Comparison of ENCODE assay signal across 16 cellular contexts in genomic region chr17:72400488-72400827, GRCh38.
DNase-seq lines count a peak whose midpoint lies in the region; ATAC-seq, FAIRE-seq and TF ChIP-seq lines count a peak whose summit lies in the region.
"Had no signal": no experiment of that assay in that cellular context is flagged by ENCODE, and none has a peak within 500 bp of the region (broad histone marks: within the 10 kb centered on the region; RNA-seq: fewer than 3 reads in every experiment).

No MANE protein-coding gene starts in this region.

- peaks cover 6% of the 10 kb centered on the region for H3F3A ChIP-seq in PC-3 (ENCODE audit: low read length, unreplicated experiment)

- H3K27ac ChIP-seq in HepG2 (ENCODE audit: extremely low read length, insufficient read depth, low read length), result peak overlapping the region; percentile 98
- H3K27ac ChIP-seq in right lobe of liver, result no peak overlapping the region
- H3K27ac ChIP-seq in PC-3 (ENCODE audit: low read length), result peak overlapping the region; percentile 97
- peak overlapping the region; percentile 3 for H3K27ac ChIP-seq in caudate nucleus (ENCODE audit: low read depth, low read length)

- peak overlapping the region; percentile 89 for H3K9ac ChIP-seq in HepG2 (ENCODE audit: insufficient read depth, low read depth, low read length)
- H3K9ac ChIP-seq in PC-3 (ENCODE audit: low read length), result peak overlapping the region; percentile 72

- H3K36me3 Mint-ChIP-seq in type B pancreatic cell (peaks cover 34% of the 10 kb centered on the region), glutamatergic neuron (ENCODE audit: unreplicated experiment) (peaks cover 6% of the 10 kb centered on the region)
- no peaks in the 10 kb centered on the region for H3K36me3 Mint-ChIP-seq in natural killer cell treated with Interleukin-12 subunit alpha and Interleukin-12 subunit beta and Interleukin-15 and Interleukin-18, amount 100 ng/mL, for 72 hours

- H3K9me3 Mint-ChIP-seq in type B pancreatic cell, result no peaks in the 10 kb centered on the region
- H3K9me3 Mint-ChIP-seq in natural killer cell treated with Interleukin-12 subunit alpha and Interleukin-12 subunit beta and Interleukin-15 and Interleukin-18, amount 100 ng/mL, for 72 hours, result peaks cover 4% of the 10 kb centered on the region
- H3K9me3 Mint-ChIP-seq in glutamatergic neuron (ENCODE audit: unreplicated experiment), result peaks cover 2% of the 10 kb centered on the region
- H3K9me3 Mint-ChIP-seq: CD4-positive, alpha-beta T cell; GM23338 had no signal

- H3K36me3 ChIP-seq in HepG2 (replicated peaks in 1 of 2; ENCODE audit: control insufficient read depth in 1 of 2, insufficient read depth in 2 of 2, low read length in 2 of 2) (peaks cover 0 to 2% of the 10 kb centered on the region in 2 experiments; a peak in 3 of 5 replicates), right lobe of liver (no peaks in the 10 kb centered on the region), PC-3 (ENCODE audit: low read depth, low read length) (peaks cover 20% of the 10 kb centered on the region)
- H3K36me3 ChIP-seq: BE2C had no signal

- POLR2A ChIA-PET in HepG2 (lab: Yijun Ruan, JAX), result interaction anchor here (0.7 to 4.8 kb wide), 24 partner anchors 8 to 888 kb away, joined by 3 to 169 read pairs (median 10); partner anchors contain the start of gene SOX9
- POLR2A ChIA-PET in PC-3 (lab: Charles Lee; ENCODE audit: unreplicated experiment), result interaction anchor here (1.3 kb wide), 1 partner anchor 280 kb away, joined by 9 read pairs; the partner anchor contains the start of gene SOX9

- H3K79me2 ChIP-seq in HepG2 (ENCODE audit: insufficient read depth, low read length) (peaks cover 20% of the 10 kb centered on the region), PC-3 (ENCODE audit: low read length) (peaks cover 11% of the 10 kb centered on the region; the same call in 1 of the 2 replicates)

- no peaks in the 10 kb centered on the region for H3K27me3 ChIP-seq in HepG2 (ENCODE audit: control insufficient read depth in 1 of 2, insufficient read depth in 2 of 2, low read length in 2 of 2)
- no peaks in the 10 kb centered on the region for H3K27me3 ChIP-seq in right lobe of liver
- no peaks in the 10 kb centered on the region for H3K27me3 ChIP-seq in PC-3 (ENCODE audit: low read length)
- H3K27me3 ChIP-seq: BE2C had no signal

- H2AFZ ChIP-seq in HepG2 (ENCODE audit: low read length) (no peak overlapping the region), PC-3 (ENCODE audit: low read length) (no peak overlapping the region)
- H2AFZ ChIP-seq: GM23338 had no signal

- CTCF ChIA-PET in HepG2 (lab: Yijun Ruan, JAX; ENCODE audit: low intra/inter-chr PET ratio, low total read pairs) (no interaction called here), PC-3 (lab: Charles Lee) (no interaction called here)

- no peak for FAIRE-seq in HepG2 (lab: Jason Lieb, UNC)
- FAIRE-seq: H54 had no signal

- no peaks in the 10 kb centered on the region for H3K9me3 ChIP-seq in HepG2 (ENCODE audit: low read length)
- H3K9me3 ChIP-seq in right lobe of liver, result no peaks in the 10 kb centered on the region
- no peaks in the 10 kb centered on the region for H3K9me3 ChIP-seq in PC-3 (ENCODE audit: low read length)
- H3K9me3 ChIP-seq: BE2C had no signal

- H3K27me3 Mint-ChIP-seq in type B pancreatic cell (no peaks in the 10 kb centered on the region), glutamatergic neuron (ENCODE audit: unreplicated experiment) (peaks cover 8% of the 10 kb centered on the region)
- peaks cover 2 to 7% of the 10 kb centered on the region in 2 donors for H3K27me3 Mint-ChIP-seq in natural killer cell treated with Interleukin-12 subunit alpha and Interleukin-12 subunit beta and Interleukin-15 and Interleukin-18, amount 100 ng/mL, for 72 hours
- H3K27me3 Mint-ChIP-seq: CD4-positive, alpha-beta T cell had no signal

- TF ChIP-seq POLR2A in HepG2 (IDR thresholded peaks at IDR 0.05; ENCODE audit: insufficient read depth in 1 of 2, low read depth in 2 of 2, low read length in 2 of 2), result no peak
- TF ChIP-seq POLR2A in right lobe of liver (IDR thresholded peaks at IDR 0.05), result no peak

- H3K4me1 Mint-ChIP-seq in type B pancreatic cell (ENCODE audit: unreplicated experiment) (peaks cover 48% of the 10 kb centered on the region), glutamatergic neuron (ENCODE audit: low read depth, unreplicated experiment) (no peaks in the 10 kb centered on the region)
- no peaks in the 10 kb centered on the region for H3K4me1 Mint-ChIP-seq in natural killer cell treated with Interleukin-12 subunit alpha and Interleukin-12 subunit beta and Interleukin-15 and Interleukin-18, amount 100 ng/mL, for 72 hours (ENCODE audit: low read depth in 2 of 2)
- H3K4me1 Mint-ChIP-seq: GM23338 had no signal

- BruUV-seq in HepG2 (replicated peaks; lab: Mats Ljungman, UMichigan), result no TSS peak
- BruUV-seq in PC-3 (replicated peaks; lab: Mats Ljungman, UMichigan), result no TSS peak

- H3K9me2 ChIP-seq in PC-3 (replicated peaks; ENCODE audit: low read length), result no peaks in the 10 kb centered on the region

- no peak for TF ChIP-seq RAD21 in HepG2 (CRISPR knock-in tag; IDR thresholded peaks at IDR 0.05)

- H3K4me3 Mint-ChIP-seq in type B pancreatic cell (peak overlapping the region; percentile 52), glutamatergic neuron (ENCODE audit: unreplicated experiment) (no peak overlapping the region)
- no peak overlapping the region for H3K4me3 Mint-ChIP-seq in natural killer cell treated with Interleukin-12 subunit alpha and Interleukin-12 subunit beta and Interleukin-15 and Interleukin-18, amount 100 ng/mL, for 72 hours
- H3K4me3 Mint-ChIP-seq: CD4-positive, alpha-beta T cell; GM23338 had no signal

- TF ChIP-seq EP300 in HepG2 (IDR thresholded peaks at IDR 0.05; ENCODE audit: low read depth in 2 of 2, low read length in 2 of 2) (no peak), HepG2 (CRISPR knock-in tag; IDR thresholded peaks at IDR 0.05; ENCODE audit: borderline replicate concordance) (no peak)

- H3K4me2 ChIP-seq in HepG2 (ENCODE audit: low read depth, low read length) (peak overlapping the region; percentile 80), PC-3 (ENCODE audit: low read length) (peak overlapping the region; percentile 65)
- H3K4me2 ChIP-seq: GM23338 had no signal

- 25% methylated on average over 7 of the region's 7 CpGs for WGBS in HepG2 (ENCODE audit: low lambda C conversion rate)
- 40% methylated on average over 6 of the region's 7 CpGs for WGBS in right lobe of liver (ENCODE audit: insufficient coverage, low coverage, low lambda C conversion rate, missing lambda C conversion rate)

- H3K4me1 ChIP-seq in HepG2 (ENCODE audit: insufficient read depth, low read length) (peaks cover 98% of the 10 kb centered on the region), right lobe of liver (no peaks in the 10 kb centered on the region), PC-3 (ENCODE audit: insufficient read depth, low read length) (peaks cover 54% of the 10 kb centered on the region)
- H3K4me1 ChIP-seq: BE2C had no signal

- TF ChIP-seq CTCF in HepG2 (CRISPR knock-in tag; IDR thresholded peaks at IDR 0.05) (no peak), right lobe of liver (IDR thresholded peaks at IDR 0.05) (no peak), PC-3 (conservative IDR thresholded peaks at IDR 0.05; ENCODE audit: low read depth, low read length) (no peak), type B pancreatic cell (conservative IDR thresholded peaks at IDR 0.05) (no peak), glutamatergic neuron (IDR thresholded peaks at IDR 0.05; ENCODE audit: partially characterized antibody, unreplicated experiment) (no peak)

- intact Hi-C loops in HepG2 (cut with micrococcal nuclease; ENCODE audit: unreplicated experiment), result loop anchor here (1.0 kb wide), 1 partner anchor 280 kb away; no protein-coding TSS in a partner anchor
- intact Hi-C loops in right lobe of liver (cut with DNase I), result no loop called here
- intact Hi-C loops in PC-3 (cut with micrococcal nuclease), result no loop called here

- no peak for ATAC-seq in HepG2
- ATAC-seq in right lobe of liver, result no peak
- ATAC-seq in PC-3, result no peak
- no peak for ATAC-seq in natural killer cell treated with Interleukin-12 subunit alpha and Interleukin-12 subunit beta and Interleukin-15 and Interleukin-18, amount 100 ng/mL, for 72 hours
- ATAC-seq: GM23338 had no signal

- H3K27ac Mint-ChIP-seq in type B pancreatic cell (peak overlapping the region; percentile 49), glutamatergic neuron (ENCODE audit: unreplicated experiment) (no peak overlapping the region)
- H3K27ac Mint-ChIP-seq in natural killer cell treated with Interleukin-12 subunit alpha and Interleukin-12 subunit beta and Interleukin-15 and Interleukin-18, amount 100 ng/mL, for 72 hours, result no peak overlapping the region
- H3K27ac Mint-ChIP-seq: CD4-positive, alpha-beta T cell; GM23338 had no signal

- H3K4me3 ChIP-seq in HepG2 (replicated peaks in 1 of 3; ENCODE audit: insufficient read depth in 1 of 3, low read depth in 2 of 3, low read length in 3 of 3), result peak overlapping the region in 1 of 3 experiments; percentile 4; a peak in 1 of 6 replicates
- no peak overlapping the region for H3K4me3 ChIP-seq in right lobe of liver
- H3K4me3 ChIP-seq in PC-3 (ENCODE audit: low read length), result no peak overlapping the region
- H3K4me3 ChIP-seq: GM23338 had no signal

- no peak for DNase-seq in HepG2 (ENCODE audit: low spot score)
- no peak for DNase-seq in right lobe of liver
- DNase-seq in PC-3, result no peak
- no peak for DNase-seq in caudate nucleus (lab: John Stamatoyannopoulos, UW)
- DNase-seq in type B pancreatic cell (ENCODE audit: extremely low spot score, unreplicated experiment), result no peak
- DNase-seq in natural killer cell treated with Interleukin-12 subunit alpha and Interleukin-12 subunit beta and Interleukin-15 and Interleukin-18, amount 100 ng/mL, for 72 hours (ENCODE audit: low spot score), result no peak
- no peak for DNase-seq in NOMO-1 (lab: John Stamatoyannopoulos, UW; ENCODE audit: unreplicated experiment in 2 of 2)
- DNase-seq in glutamatergic neuron, result no peak
- DNase-seq: 8988T; BE2C; C1 segment of cervical spinal cord; Calu3; CD4-positive, alpha-beta T cell; GF-D8 had no signal

- in situ Hi-C loops in HepG2 (cut with HindIII; ENCODE audit: extremely low pct_ligation_motif_present, low pct_unique_long_range_greater_than_20kb), result loop anchor here (5.0 kb wide), 2 partner anchors 63 to 278 kb away; partner anchors contain the start of gene SOX9

- H4K20me1 ChIP-seq in HepG2 (ENCODE audit: insufficient read depth, low read length), result no peaks in the 10 kb centered on the region
- H4K20me1 ChIP-seq in PC-3 (ENCODE audit: low read length), result no peaks in the 10 kb centered on the region

TF ChIP-seq in HepG2, 621 proteins besides CTCF, POLR2A, EP300 and RAD21 (continues in another document):
- TF ChIP-seq SNAPC2 (CRISPR knock-in tag; IDR thresholded peaks at IDR 0.05), result peak; percentile 36; the same call in 1 of the 2 replicates

Comparison
In these comparisons a context has a peak if more than half of its experiments do, and no peak if none do; other contexts are left out.
1. H3K27ac ChIP-seq: peak in HepG2 (single experiment), PC-3 (single experiment) and caudate nucleus (single experiment); none in right lobe of liver (0 of 3).